Comparison of ENCODE assay signal across 15 cellular contexts in genomic region chr17:73932216-73932749, GRCh38.
A peak's percentile ranks its signal among the peaks of the same experiment; 100 is the strongest.
DNase-seq lines count a peak whose midpoint lies in the region; ATAC-seq and TF ChIP-seq lines count a peak whose summit lies in the region.
"Had no signal": no experiment of that assay in that cellular context is flagged by ENCODE, and none has a peak within 500 bp of the region (broad histone marks: within the 10 kb centered on the region; RNA-seq: fewer than 3 reads in every experiment).

No MANE protein-coding gene starts in this region.

- TF ChIP-seq CTCF in colonic mucosa (IDR thresholded peaks at IDR 0.05) = no peak
- TF ChIP-seq CTCF in esophagus muscularis mucosa (IDR thresholded peaks at IDR 0.05) = no peak
- TF ChIP-seq CTCF in vagina (IDR thresholded peaks at IDR 0.05) = no peak

- no peaks in the 10 kb centered on the region for H3K4me1 Mint-ChIP-seq in activated CD8-positive, alpha-beta memory T cell treated with anti-CD3 and anti-CD28 coated beads, Interleukin-2, amount 10 ng/mL, durations not matched to agents 7 days and 5 days
- H3K4me1 Mint-ChIP-seq: CD4-positive, alpha-beta memory T cell had no signal

- H3K4me3 ChIP-seq in colonic mucosa (no peak overlapping the region), esophagus muscularis mucosa (no peak overlapping the region), vagina (no peak overlapping the region)
- H3K4me3 ChIP-seq: GM23338 had no signal

- no peaks in the 10 kb centered on the region for H3K36me3 Mint-ChIP-seq in activated CD8-positive, alpha-beta memory T cell treated with anti-CD3 and anti-CD28 coated beads, Interleukin-2, amount 10 ng/mL, durations not matched to agents 7 days and 5 days
- H3K36me3 Mint-ChIP-seq: CD4-positive, alpha-beta memory T cell had no signal

- ATAC-seq in activated CD8-positive, alpha-beta memory T cell treated with anti-CD3 and anti-CD28 coated beads, Interleukin-2, amount 10 ng/mL, durations not matched to agents 7 days and 5 days = no peak
- no peak for ATAC-seq in HG03175 (IDR thresholded peaks at IDR 0.05; ENCODE audit: unreplicated experiment)
- ATAC-seq: GM23338, HCT116 had no signal

- no peak overlapping the region for H3K27ac Mint-ChIP-seq in activated CD8-positive, alpha-beta memory T cell treated with anti-CD3 and anti-CD28 coated beads, Interleukin-2, amount 10 ng/mL, durations not matched to agents 7 days and 5 days
- H3K27ac Mint-ChIP-seq: CD4-positive, alpha-beta memory T cell; GM23338; H9 had no signal

- H3K36me3 ChIP-seq in colonic mucosa (no peaks in the 10 kb centered on the region), esophagus muscularis mucosa (no peaks in the 10 kb centered on the region), vagina (no peaks in the 10 kb centered on the region)

- no peak overlapping the region for H3K9ac ChIP-seq in colonic mucosa (ENCODE audit: low read depth in 2 of 2, low read length in 2 of 2)

- H3K4me3 Mint-ChIP-seq in activated CD8-positive, alpha-beta memory T cell treated with anti-CD3 and anti-CD28 coated beads, Interleukin-2, amount 10 ng/mL, durations not matched to agents 7 days and 5 days = no peak overlapping the region
- H3K4me3 Mint-ChIP-seq: CD4-positive, alpha-beta memory T cell; GM23338; H9 had no signal

- intact Hi-C loops in colonic mucosa (cut with DNase I) = no loop called here
- intact Hi-C loops in esophagus muscularis mucosa (cut with DNase I) = no loop called here
- intact Hi-C loops in vagina (cut with DNase I) = no loop called here

- CTCF ChIA-PET in activated CD8-positive, alpha-beta memory T cell treated with anti-CD3 and anti-CD28 coated beads, Interleukin-2, amount 10 ng/mL, durations not matched to agents 7 days and 5 days (lab: Charles Lee) = no interaction called here

- H3K4me1 ChIP-seq in colonic mucosa = no peaks in the 10 kb centered on the region
- H3K4me1 ChIP-seq in esophagus muscularis mucosa = no peaks in the 10 kb centered on the region
- no peaks in the 10 kb centered on the region for H3K4me1 ChIP-seq in vagina

- H3K27me3 Mint-ChIP-seq in activated CD8-positive, alpha-beta memory T cell treated with anti-CD3 and anti-CD28 coated beads, Interleukin-2, amount 10 ng/mL, durations not matched to agents 7 days and 5 days = peaks cover 20% of the 10 kb centered on the region

- no peaks in the 10 kb centered on the region for H3K9me3 ChIP-seq in colonic mucosa
- H3K9me3 ChIP-seq in esophagus muscularis mucosa = peaks cover 0 to 10% (median 7%) of the 10 kb centered on the region in 4 donors
- no peaks in the 10 kb centered on the region for H3K9me3 ChIP-seq in vagina

- TF ChIP-seq POLR2A in esophagus muscularis mucosa (IDR thresholded peaks at IDR 0.05; ENCODE audit: low read depth) (no peak), vagina (IDR thresholded peaks at IDR 0.05) (no peak)

- no peak for TF ChIP-seq EP300 in esophagus muscularis mucosa (IDR thresholded peaks at IDR 0.05)

- WGBS in esophagus muscularis mucosa = 86% methylated on average over 9 of the region's 9 CpGs

- H3K27ac ChIP-seq in colonic mucosa = no peak overlapping the region
- no peak overlapping the region for H3K27ac ChIP-seq in esophagus muscularis mucosa (replicated peaks in 1 of 4)
- H3K27ac ChIP-seq in vagina = no peak overlapping the region

- H3K9me3 Mint-ChIP-seq in activated CD8-positive, alpha-beta memory T cell treated with anti-CD3 and anti-CD28 coated beads, Interleukin-2, amount 10 ng/mL, durations not matched to agents 7 days and 5 days (ENCODE audit: low read depth) = no peaks in the 10 kb centered on the region

- no peaks in the 10 kb centered on the region for H3K27me3 ChIP-seq in colonic mucosa
- peaks cover 0 to 13% (median 0%) of the 10 kb centered on the region in 4 donors for H3K27me3 ChIP-seq in esophagus muscularis mucosa
- H3K27me3 ChIP-seq in vagina = no peaks in the 10 kb centered on the region

- DNase-seq in activated CD8-positive, alpha-beta memory T cell treated with anti-CD3 and anti-CD28 coated beads, Interleukin-2, amount 10 ng/mL, durations not matched to agents 7 days and 5 days = peak; percentile 11
- DNase-seq in activated CD8-positive, alpha-beta memory T cell treated with anti-CD3 and anti-CD28 coated beads, Interleukin-2, amount 50 U/mL, for 4 hours = no peak
- DNase-seq in colonic mucosa = peak; percentile 9
- peak; percentile 81 for DNase-seq in esophagus muscularis mucosa (ENCODE audit: extremely low spot score)
- DNase-seq in vagina (ENCODE audit: extremely low spot score in 2 of 2) = peak; percentile 67 to 72
- DNase-seq in islet precursor cell = no peak
- DNase-seq: C1 segment of cervical spinal cord; Calu3; CD4-positive, alpha-beta memory T cell; COR-L47; DND-41; H9 had no signal

Comparison
In these comparisons a context has a peak if more than half of its experiments do, and no peak if none do; other contexts are left out.
1. DNase-seq: peak in activated CD8-positive, alpha-beta memory T cell treated with anti-CD3 and anti-CD28 coated beads, Interleukin-2, amount 10 ng/mL, durations not matched to agents 7 days and 5 days (single experiment), colonic mucosa (single experiment), esophagus muscularis mucosa (single experiment) and vagina (2 of 2); none in activated CD8-positive, alpha-beta memory T cell treated with anti-CD3 and anti-CD28 coated beads, Interleukin-2, amount 50 U/mL, for 4 hours (single experiment) and islet precursor cell (single experiment).